Comparison of ENCODE assay signal across 8 cellular contexts in genomic region chr1:246689409-246689997, GRCh38. TPM values are rescaled to one million over a fixed set of nuclear protein-coding genes. Genes with fewer than 3 reads are reported as not detected.
DNase-seq lines count a peak whose midpoint lies in the region; ATAC-seq and TF ChIP-seq lines count a peak whose summit lies in the region.

No MANE protein-coding gene starts in this region.

- peak; percentile 88 for ATAC-seq in HG03196 (IDR thresholded peaks at IDR 0.05; ENCODE audit: unreplicated experiment)
- ATAC-seq in effector memory CD8-positive, alpha-beta T cell (replicated peaks): peak; percentile 84
- peak; percentile 99 for ATAC-seq in stimulated activated naive CD8-positive, alpha-beta T cell treated with anti-CD3 and anti-CD28 coated beads, Interleukin-15, Interleukin-2, amounts not matched to agents 100 U/mL and 50 U/mL, for 24 hours

- peak; percentile 90 for TF ChIP-seq CTCF in WI38 (IDR thresholded peaks at IDR 0.05; ENCODE audit: low read depth, low read length)
- peak; percentile 66 for TF ChIP-seq CTCF in mesothelial cell of epicardium (IDR thresholded peaks at IDR 0.05; ENCODE audit: unreplicated experiment)

- peaks cover 0 to 3% (median 1%) of the 10 kb centered on the region in 4 donors for H3K4me1 Mint-ChIP-seq in CD4-positive, alpha-beta memory T cell
- peaks cover 0 to 2% of the 10 kb centered on the region in 2 donors for H3K4me1 Mint-ChIP-seq in effector memory CD8-positive, alpha-beta T cell (ENCODE audit: low read depth in 2 of 2)
- H3K4me1 Mint-ChIP-seq in mesothelial cell of epicardium: no peaks in the 10 kb centered on the region

- peak overlapping the region in 1 of 8 donors; percentile 26 for H3K4me3 Mint-ChIP-seq in CD4-positive, alpha-beta memory T cell
- no peak overlapping the region for H3K4me3 Mint-ChIP-seq in effector memory CD8-positive, alpha-beta T cell
- peak overlapping the region; percentile 51 for H3K4me3 Mint-ChIP-seq in mesothelial cell of epicardium

- H3K27ac Mint-ChIP-seq in CD4-positive, alpha-beta memory T cell: peak overlapping the region in 1 of 7 donors; percentile 57
- H3K27ac Mint-ChIP-seq in effector memory CD8-positive, alpha-beta T cell: no peak overlapping the region
- no peak overlapping the region for H3K27ac Mint-ChIP-seq in mesothelial cell of epicardium

- H3K9me3 Mint-ChIP-seq in CD4-positive, alpha-beta memory T cell: peaks cover 0 to 18% (median 6%) of the 10 kb centered on the region in 8 donors
- H3K9me3 Mint-ChIP-seq in effector memory CD8-positive, alpha-beta T cell: peaks cover 0 to 3% of the 10 kb centered on the region in 2 donors
- peaks cover 8% of the 10 kb centered on the region for H3K9me3 Mint-ChIP-seq in mesothelial cell of epicardium

- peaks cover 7% of the 10 kb centered on the region for H3K4me1 ChIP-seq in CD4-positive, alpha-beta memory T cell (ENCODE audit: insufficient read depth, low read length)

- no peaks in the 10 kb centered on the region for H3K27me3 ChIP-seq in CD4-positive, alpha-beta memory T cell (ENCODE audit: insufficient read depth, low read length)

- CTCF ChIA-PET in CD4-positive, alpha-beta memory T cell (lab: Charles Lee; ENCODE audit: partially characterized antibody): interaction anchor here (0.7 to 1.7 kb wide), 10 partner anchors 8 to 191 kb away, joined by 3 to 7 read pairs (median 3); partner anchors contain the start of gene SMYD3

- intact Hi-C loops in CD4-positive, alpha-beta memory T cell (cut with micrococcal nuclease): no loop called here

- no peaks in the 10 kb centered on the region for H3K36me3 ChIP-seq in CD4-positive, alpha-beta memory T cell (ENCODE audit: insufficient read depth, low read length)

- H3K9me3 ChIP-seq in CD4-positive, alpha-beta memory T cell (ENCODE audit: control insufficient read depth in 1 of 2, low read length in 2 of 2): no peaks in the 10 kb centered on the region

- no peaks in the 10 kb centered on the region for H3K27me3 Mint-ChIP-seq in CD4-positive, alpha-beta memory T cell
- H3K27me3 Mint-ChIP-seq in effector memory CD8-positive, alpha-beta T cell: peaks cover 8 to 14% of the 10 kb centered on the region in 2 donors
- no peaks in the 10 kb centered on the region for H3K27me3 Mint-ChIP-seq in mesothelial cell of epicardium (ENCODE audit: low read depth)

- H3K36me3 Mint-ChIP-seq in CD4-positive, alpha-beta memory T cell: peaks cover 0 to 5% of the 10 kb centered on the region in 2 donors
- H3K36me3 Mint-ChIP-seq in effector memory CD8-positive, alpha-beta T cell (ENCODE audit: insufficient read depth): peaks cover 4% of the 10 kb centered on the region
- peaks cover 2% of the 10 kb centered on the region for H3K36me3 Mint-ChIP-seq in mesothelial cell of epicardium

- H3K27ac ChIP-seq in CD4-positive, alpha-beta memory T cell (ENCODE audit: low read depth, low read length): no peak overlapping the region

- POLR2A ChIA-PET in CD4-positive, alpha-beta memory T cell (lab: Charles Lee; ENCODE audit: partially characterized antibody): no interaction called here

- DNase-seq in CD4-positive, alpha-beta memory T cell: peak in 4 of 5 donors; percentile 35 to 43 (median 39)
- peak; percentile 81 for DNase-seq in GM19238 (ENCODE audit: insufficient read length, low spot score)
- peak; percentile 87 for DNase-seq in NCI-H2227 (lab: John Stamatoyannopoulos, UW; ENCODE audit: unreplicated experiment)
- DNase-seq in effector memory CD8-positive, alpha-beta T cell: peak; percentile 12 to 28 (median 28)
- peak in 1 of 2 experiments; percentile 43 for DNase-seq in mesothelial cell of epicardium (ENCODE audit: low spot score in 2 of 2, unreplicated experiment in 2 of 2)
- DNase-seq in stimulated activated naive CD8-positive, alpha-beta T cell treated with anti-CD3 and anti-CD28 coated beads, Interleukin-15, Interleukin-2, amounts not matched to agents 100 U/mL and 50 U/mL, for 24 hours: peak; percentile 42

- no peak overlapping the region for H3K4me3 ChIP-seq in CD4-positive, alpha-beta memory T cell (ENCODE audit: low read length in 2 of 2)
- H3K4me3 ChIP-seq in WI38 (ENCODE audit: low read depth, low read length): no peak overlapping the region

RNA-seq across cellular contexts. Expression of gene SCCPDH, which starts 34.7 kb away (rescaled TPM):
- total RNA-seq in CD4-positive, alpha-beta memory T cell: 1 to 10 TPM; 2.4 to 3.0 TPM
- polyA plus RNA-seq in CD4-positive, alpha-beta memory T cell: 1 to 10 TPM; 3.4 to 4.8 TPM
- total RNA-seq in mesothelial cell of epicardium: 34.3 to 35.3 TPM (median 35.1 TPM) in 3 replicates
